10 cellular contexts compared by ENCODE assay signal in genomic region chr13:110405597-110406450, GRCh38.
DNase-seq lines count a peak whose midpoint lies in the region; ATAC-seq and TF ChIP-seq lines count a peak whose summit lies in the region.
"Had no signal": no experiment of that assay in that cellular context is flagged by ENCODE, and none has a peak within 500 bp of the region (broad histone marks: within the 10 kb centered on the region; RNA-seq: fewer than 3 reads in every experiment).

No MANE protein-coding gene starts in this region.

- no peaks in the 10 kb centered on the region for H3K9me3 ChIP-seq in thoracic aorta
- H3K9me3 ChIP-seq in A673 (ENCODE audit: low read depth, low read length, poor library complexity, severe bottlenecking), result no peaks in the 10 kb centered on the region

- no peaks in the 10 kb centered on the region for H3K36me3 Mint-ChIP-seq in T-helper 2 cell treated with Interferon-gamma antibody and Interleukin-4, amounts not matched to agents 5 μg/mL and 100 μg/mL, for 36 hours (ENCODE audit: low read depth)

- in situ Hi-C loops in astrocyte of the spinal cord (cut with HindIII; ENCODE audit: low sequenced_read_pairs), result no loop called here

- H3K4me3 ChIP-seq in astrocyte of the spinal cord (ENCODE audit: low read depth, low read length) (no peak overlapping the region), thoracic aorta (no peak overlapping the region), A673 (ENCODE audit: low read depth, low read length, poor library complexity, severe bottlenecking) (no peak overlapping the region)

- intact Hi-C loops in A673 (cut with micrococcal nuclease; ENCODE audit: unreplicated experiment), result no loop called here

- TF ChIP-seq CTCF in astrocyte of the spinal cord (IDR thresholded peaks at IDR 0.05; ENCODE audit: low read depth, low read length), result no peak
- TF ChIP-seq CTCF in thoracic aorta (IDR thresholded peaks at IDR 0.05), result no peak
- no peak for TF ChIP-seq CTCF in A673 (conservative IDR thresholded peaks at IDR 0.05; ENCODE audit: low read depth, low read length)

- no peaks in the 10 kb centered on the region for H3K9me3 Mint-ChIP-seq in T-helper 2 cell treated with Interferon-gamma antibody and Interleukin-4, amounts not matched to agents 5 μg/mL and 100 μg/mL, for 36 hours

- ATAC-seq in thoracic aorta (ENCODE audit: insufficient number of reproducible peaks, low FRiP score, low read depth), result no peak

- H3K27me3 Mint-ChIP-seq in T-helper 2 cell treated with Interferon-gamma antibody and Interleukin-4, amounts not matched to agents 5 μg/mL and 100 μg/mL, for 36 hours (ENCODE audit: low read depth), result peaks cover 60% of the 10 kb centered on the region

- H3K27ac ChIP-seq in thoracic aorta (peak overlapping the region; percentile 67 to 98), A673 (ENCODE audit: low read depth, low read length, poor library complexity, severe bottlenecking) (no peak overlapping the region)

- CTCF ChIA-PET in A673 (lab: Charles Lee), result no interaction called here

- H3K4me1 Mint-ChIP-seq in T-helper 2 cell treated with Interferon-gamma antibody and Interleukin-4, amounts not matched to agents 5 μg/mL and 100 μg/mL, for 36 hours (ENCODE audit: low read depth), result no peaks in the 10 kb centered on the region

- POLR2A ChIA-PET in A673 (lab: Charles Lee; ENCODE audit: low non-redundant PET), result no interaction called here

- no peak overlapping the region for H3K27ac Mint-ChIP-seq in T-helper 2 cell treated with Interferon-gamma antibody and Interleukin-4, amounts not matched to agents 5 μg/mL and 100 μg/mL, for 36 hours

- H3K27me3 ChIP-seq in thoracic aorta (replicated peaks; ENCODE audit: insufficient read depth), result no peaks in the 10 kb centered on the region
- H3K27me3 ChIP-seq in A673 (replicated peaks; ENCODE audit: insufficient read depth, low read depth, low read length, poor library complexity), result no peaks in the 10 kb centered on the region

- DNase-seq in T-helper 2 cell treated with Interferon-gamma antibody and Interleukin-4, amounts not matched to agents 5 μg/mL and 100 μg/mL, for 36 hours (ENCODE audit: low spot score), result peak; percentile 15
- DNase-seq in T-helper 2 cell (no peak), astrocyte of the spinal cord (ENCODE audit: low read depth, low spot score) (peak; percentile 88), kidney glomerular epithelial cell (lab: John Stamatoyannopoulos, UW) (peak; percentile 29), thoracic aorta (ENCODE audit: low spot score) (no peak), NCI-H524 (lab: John Stamatoyannopoulos, UW) (no peak), GF-D8 (lab: John Stamatoyannopoulos, UW) (no peak), A673 (ENCODE audit: low spot score) (no peak)
- DNase-seq: NCI-H1092, NCI-H748 treated with DMSO at 0.1 percent for 48 hours had no signal

- H3K4me3 Mint-ChIP-seq in T-helper 2 cell treated with Interferon-gamma antibody and Interleukin-4, amounts not matched to agents 5 μg/mL and 100 μg/mL, for 36 hours, result no peak overlapping the region

- H3K36me3 ChIP-seq in thoracic aorta, result no peaks in the 10 kb centered on the region
- H3K36me3 ChIP-seq in A673 (ENCODE audit: insufficient read depth, low read length, poor library complexity, severe bottlenecking), result no peaks in the 10 kb centered on the region

- H3K4me1 ChIP-seq in thoracic aorta (ENCODE audit: control insufficient read depth in 1 of 2, low read depth in 2 of 2) (peaks cover 37 to 92% of the 10 kb centered on the region in 2 donors), A673 (ENCODE audit: insufficient read depth, low read length, poor library complexity, severe bottlenecking) (peaks cover 13% of the 10 kb centered on the region)

- no TSS peak for BruUV-seq in A673 (replicated peaks; lab: Mats Ljungman, UMichigan)

Comparison
In these comparisons a context has a peak if more than half of its experiments do, and no peak if none do; other contexts are left out.
1. DNase-seq: peak in T-helper 2 cell treated with Interferon-gamma antibody and Interleukin-4, amounts not matched to agents 5 μg/mL and 100 μg/mL, for 36 hours (single experiment), astrocyte of the spinal cord (single experiment) and kidney glomerular epithelial cell (single experiment); none in T-helper 2 cell (0 of 5), thoracic aorta (single experiment), NCI-H524 (0 of 2), GF-D8 (single experiment) and A673 (single experiment).